ENCODE assay signal across 1 cellular context in the genomic region with DNA sequence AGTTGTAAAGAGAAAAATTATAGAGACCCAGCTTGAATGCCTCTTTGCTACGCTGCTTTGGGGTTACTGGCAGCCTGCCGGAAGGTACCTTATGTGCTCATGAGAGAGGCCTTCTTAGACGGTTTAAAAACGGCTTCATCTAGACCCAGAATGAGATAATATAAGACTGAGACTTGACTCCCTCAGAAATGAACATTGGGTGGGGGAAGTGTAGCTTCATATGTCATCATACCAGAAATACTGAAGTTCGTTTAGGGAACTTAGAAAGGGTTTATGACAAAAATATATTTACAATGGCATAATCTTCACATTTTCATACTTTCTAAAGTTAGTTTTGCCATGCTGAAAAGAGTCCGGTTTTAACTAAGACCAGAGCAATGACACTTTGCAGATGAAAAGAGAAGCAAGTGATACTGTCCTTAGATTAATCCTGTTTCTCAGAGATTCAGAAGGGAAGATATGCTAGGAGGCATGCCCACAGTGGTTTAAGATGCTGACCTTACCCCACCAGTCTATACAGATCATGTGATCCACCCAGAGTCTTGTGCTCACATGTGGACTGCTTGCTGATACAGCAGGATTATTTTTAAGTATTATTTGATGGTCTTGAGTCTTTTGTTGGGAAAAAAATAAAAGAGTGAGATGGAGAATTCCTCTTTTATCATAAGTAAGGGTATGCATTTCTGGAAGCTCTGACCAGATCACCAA.
TF ChIP-seq lines count a peak whose summit lies in the region.

No MANE protein-coding gene starts in this region.

TF ChIP-seq in HepG2, 621 proteins besides CTCF, POLR2A, EP300 and RAD21:
- TF ChIP-seq, protein P1, sequence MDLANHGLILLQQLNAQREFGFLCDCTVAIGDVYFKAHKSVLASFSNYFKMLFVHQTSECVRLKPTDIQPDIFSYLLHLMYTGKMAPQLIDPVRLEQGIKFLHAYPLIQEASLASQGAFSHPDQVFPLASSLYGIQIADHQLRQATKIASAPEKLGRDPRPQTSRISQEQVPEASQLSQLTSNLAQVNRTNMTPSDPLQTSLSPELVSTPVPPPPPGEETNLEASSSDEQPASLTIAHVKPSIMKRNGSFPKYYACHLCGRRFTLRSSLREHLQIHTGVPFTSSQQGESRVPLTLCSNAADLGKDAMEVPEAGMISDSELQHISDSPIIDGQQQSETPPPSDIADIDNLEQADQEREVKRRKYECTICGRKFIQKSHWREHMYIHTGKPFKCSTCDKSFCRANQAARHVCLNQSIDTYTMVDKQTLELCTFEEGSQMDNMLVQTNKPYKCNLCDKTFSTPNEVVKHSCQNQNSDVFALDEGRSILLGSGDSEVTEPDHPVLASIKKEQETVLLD (CRISPR knock-in tag; IDR thresholded peaks at IDR 0.05; ENCODE audit: low read depth): no peak
- TF ChIP-seq HIVEP1 (CRISPR knock-in tag; IDR thresholded peaks at IDR 0.05) (no peak), ZNF556 (CRISPR knock-in tag; IDR thresholded peaks at IDR 0.05; ENCODE audit: borderline replicate concordance) (no peak), ISX (CRISPR knock-in tag; conservative IDR thresholded peaks at IDR 0.05) (no peak), ZNF773 (CRISPR knock-in tag; IDR thresholded peaks at IDR 0.05; ENCODE audit: borderline replicate concordance) (no peak), ZNF317 (CRISPR knock-in tag; IDR thresholded peaks at IDR 0.05) (no peak), ZNF367 (CRISPR knock-in tag; IDR thresholded peaks at IDR 0.05; ENCODE audit: borderline replicate concordance) (no peak), TARDBP (CRISPR knock-in tag; IDR thresholded peaks at IDR 0.05) (no peak), LCORL (IDR thresholded peaks at IDR 0.05) (no peak), LCORL (CRISPR knock-in tag; IDR thresholded peaks at IDR 0.05) (no peak), FOXO1 (CRISPR knock-in tag; IDR thresholded peaks at IDR 0.05) (no peak), KAT7 (CRISPR knock-in tag; IDR thresholded peaks at IDR 0.05; ENCODE audit: borderline replicate concordance) (no peak), ZNF619 (CRISPR knock-in tag; IDR thresholded peaks at IDR 0.05) (no peak), U2AF2 (IDR thresholded peaks at IDR 0.05; ENCODE audit: low read depth, low read length) (no peak), RFX3 (CRISPR knock-in tag; IDR thresholded peaks at IDR 0.05) (no peak), RARA (CRISPR knock-in tag; IDR thresholded peaks at IDR 0.05) (no peak)
- TF ChIP-seq, protein P2, sequence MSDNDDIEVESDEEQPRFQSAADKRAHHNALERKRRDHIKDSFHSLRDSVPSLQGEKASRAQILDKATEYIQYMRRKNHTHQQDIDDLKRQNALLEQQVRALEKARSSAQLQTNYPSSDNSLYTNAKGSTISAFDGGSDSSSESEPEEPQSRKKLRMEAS (IDR thresholded peaks at IDR 0.05): no peak
- TF ChIP-seq, protein P3, sequence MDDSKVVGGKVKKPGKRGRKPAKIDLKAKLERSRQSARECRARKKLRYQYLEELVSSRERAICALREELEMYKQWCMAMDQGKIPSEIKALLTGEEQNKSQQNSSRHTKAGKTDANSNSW (CRISPR knock-in tag; IDR thresholded peaks at IDR 0.05; ENCODE audit: borderline replicate concordance): no peak
- TF ChIP-seq, protein P4, sequence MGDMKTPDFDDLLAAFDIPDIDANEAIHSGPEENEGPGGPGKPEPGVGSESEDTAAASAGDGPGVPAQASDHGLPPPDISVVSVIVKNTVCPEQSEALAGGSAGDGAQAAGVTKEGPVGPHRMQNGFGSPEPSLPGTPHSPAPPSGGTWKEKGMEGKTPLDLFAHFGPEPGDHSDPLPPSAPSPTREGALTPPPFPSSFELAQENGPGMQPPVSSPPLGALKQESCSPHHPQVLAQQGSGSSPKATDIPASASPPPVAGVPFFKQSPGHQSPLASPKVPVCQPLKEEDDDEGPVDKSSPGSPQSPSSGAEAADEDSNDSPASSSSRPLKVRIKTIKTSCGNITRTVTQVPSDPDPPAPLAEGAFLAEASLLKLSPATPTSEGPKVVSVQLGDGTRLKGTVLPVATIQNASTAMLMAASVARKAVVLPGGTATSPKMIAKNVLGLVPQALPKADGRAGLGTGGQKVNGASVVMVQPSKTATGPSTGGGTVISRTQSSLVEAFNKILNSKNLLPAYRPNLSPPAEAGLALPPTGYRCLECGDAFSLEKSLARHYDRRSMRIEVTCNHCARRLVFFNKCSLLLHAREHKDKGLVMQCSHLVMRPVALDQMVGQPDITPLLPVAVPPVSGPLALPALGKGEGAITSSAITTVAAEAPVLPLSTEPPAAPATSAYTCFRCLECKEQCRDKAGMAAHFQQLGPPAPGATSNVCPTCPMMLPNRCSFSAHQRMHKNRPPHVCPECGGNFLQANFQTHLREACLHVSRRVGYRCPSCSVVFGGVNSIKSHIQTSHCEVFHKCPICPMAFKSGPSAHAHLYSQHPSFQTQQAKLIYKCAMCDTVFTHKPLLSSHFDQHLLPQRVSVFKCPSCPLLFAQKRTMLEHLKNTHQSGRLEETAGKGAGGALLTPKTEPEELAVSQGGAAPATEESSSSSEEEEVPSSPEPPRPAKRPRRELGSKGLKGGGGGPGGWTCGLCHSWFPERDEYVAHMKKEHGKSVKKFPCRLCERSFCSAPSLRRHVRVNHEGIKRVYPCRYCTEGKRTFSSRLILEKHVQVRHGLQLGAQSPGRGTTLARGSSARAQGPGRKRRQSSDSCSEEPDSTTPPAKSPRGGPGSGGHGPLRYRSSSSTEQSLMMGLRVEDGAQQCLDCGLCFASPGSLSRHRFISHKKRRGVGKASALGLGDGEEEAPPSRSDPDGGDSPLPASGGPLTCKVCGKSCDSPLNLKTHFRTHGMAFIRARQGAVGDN (CRISPR knock-in tag; IDR thresholded peaks at IDR 0.05): no peak
- TF ChIP-seq, protein P5, sequence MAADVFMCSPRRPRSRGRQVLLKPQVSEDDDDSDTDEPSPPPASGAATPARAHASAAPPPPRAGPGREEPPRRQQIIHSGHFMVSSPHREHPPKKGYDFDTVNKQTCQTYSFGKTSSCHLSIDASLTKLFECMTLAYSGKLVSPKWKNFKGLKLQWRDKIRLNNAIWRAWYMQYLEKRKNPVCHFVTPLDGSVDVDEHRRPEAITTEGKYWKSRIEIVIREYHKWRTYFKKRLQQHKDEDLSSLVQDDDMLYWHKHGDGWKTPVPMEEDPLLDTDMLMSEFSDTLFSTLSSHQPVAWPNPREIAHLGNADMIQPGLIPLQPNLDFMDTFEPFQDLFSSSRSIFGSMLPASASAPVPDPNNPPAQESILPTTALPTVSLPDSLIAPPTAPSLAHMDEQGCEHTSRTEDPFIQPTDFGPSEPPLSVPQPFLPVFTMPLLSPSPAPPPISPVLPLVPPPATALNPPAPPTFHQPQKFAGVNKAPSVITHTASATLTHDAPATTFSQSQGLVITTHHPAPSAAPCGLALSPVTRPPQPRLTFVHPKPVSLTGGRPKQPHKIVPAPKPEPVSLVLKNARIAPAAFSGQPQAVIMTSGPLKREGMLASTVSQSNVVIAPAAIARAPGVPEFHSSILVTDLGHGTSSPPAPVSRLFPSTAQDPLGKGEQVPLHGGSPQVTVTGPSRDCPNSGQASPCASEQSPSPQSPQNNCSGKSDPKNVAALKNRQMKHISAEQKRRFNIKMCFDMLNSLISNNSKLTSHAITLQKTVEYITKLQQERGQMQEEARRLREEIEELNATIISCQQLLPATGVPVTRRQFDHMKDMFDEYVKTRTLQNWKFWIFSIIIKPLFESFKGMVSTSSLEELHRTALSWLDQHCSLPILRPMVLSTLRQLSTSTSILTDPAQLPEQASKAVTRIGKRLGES (CRISPR knock-in tag; IDR thresholded peaks at IDR 0.05; ENCODE audit: borderline replicate concordance): no peak
TF ChIP-seq in HepG2: peak in this region for 0.
